In genomic region chr1:21325731-21326387, GRCh38 we compare ENCODE assay signal across 9 cellular contexts. TPM values are rescaled to one million over a fixed set of nuclear protein-coding genes. Genes with fewer than 3 reads are reported as not detected.
DNase-seq lines count a peak whose midpoint lies in the region; ATAC-seq and TF ChIP-seq lines count a peak whose summit lies in the region.
"Had no signal": no experiment of that assay in that cellular context is flagged by ENCODE, and none has a peak within 500 bp of the region (broad histone marks: within the 10 kb centered on the region; RNA-seq: fewer than 3 reads in every experiment).

No MANE protein-coding gene starts in this region.

- no peak overlapping the region for H3K27ac ChIP-seq in CD8-positive, alpha-beta T cell (ENCODE audit: low read depth, low read length)
- peak overlapping the region; percentile 65 for H3K27ac ChIP-seq in psoas muscle

- intact Hi-C loops in CD8-positive, alpha-beta T cell (cut with DNase I, micrococcal nuclease), result loop anchor here in 1 of 2 experiments (2.0 kb wide), 1 partner anchor 19 kb away; no protein-coding TSS in a partner anchor
- intact Hi-C loops in psoas muscle (cut with DNase I), result no loop called here

- H3K36me3 Mint-ChIP-seq in CD8-positive, alpha-beta T cell, result peaks cover 4% of the 10 kb centered on the region
- H3K36me3 Mint-ChIP-seq in WTC11 (no peaks in the 10 kb centered on the region; the same call in 1 of the 2 replicates), glutamatergic neuron (ENCODE audit: unreplicated experiment) (no peaks in the 10 kb centered on the region)

- POLR2A ChIA-PET in CD8-positive, alpha-beta T cell (lab: Charles Lee), result interaction anchor here (0.6 to 6.8 kb wide), 7 partner anchors 11 to 49 kb away, joined by 3 to 62 read pairs (median 14); no protein-coding TSS in a partner anchor
- POLR2A ChIA-PET in WTC11 (lab: Charles Lee), result no interaction called here

- no peaks in the 10 kb centered on the region for H3K36me3 ChIP-seq in CD8-positive, alpha-beta T cell (ENCODE audit: insufficient read depth, low read length)
- no peaks in the 10 kb centered on the region for H3K36me3 ChIP-seq in psoas muscle (ENCODE audit: insufficient read depth in 1 of 2, low read depth in 1 of 2)

- no peak for ATAC-seq in CD8-positive, alpha-beta T cell
- ATAC-seq in WTC11 (no peak), psoas muscle (no peak), HG03095 (IDR thresholded peaks at IDR 0.05; ENCODE audit: unreplicated experiment) (no peak)

- peaks cover 77% of the 10 kb centered on the region for H3K4me1 Mint-ChIP-seq in CD8-positive, alpha-beta T cell (ENCODE audit: low read depth)
- H3K4me1 Mint-ChIP-seq in WTC11 (peaks cover 93% of the 10 kb centered on the region), glutamatergic neuron (ENCODE audit: low read depth, unreplicated experiment) (peaks cover 24% of the 10 kb centered on the region)

- no peaks in the 10 kb centered on the region for H3K27me3 ChIP-seq in CD8-positive, alpha-beta T cell (ENCODE audit: insufficient read depth, low read length)
- no peaks in the 10 kb centered on the region for H3K27me3 ChIP-seq in psoas muscle (ENCODE audit: insufficient read depth in 3 of 3, low read length in 2 of 3)

- H3K9me3 ChIP-seq in CD8-positive, alpha-beta T cell (ENCODE audit: low read length), result no peaks in the 10 kb centered on the region
- no peaks in the 10 kb centered on the region for H3K9me3 ChIP-seq in psoas muscle

- no peaks in the 10 kb centered on the region for H3K9me3 Mint-ChIP-seq in CD8-positive, alpha-beta T cell
- no peaks in the 10 kb centered on the region; the same call in 1 of the 2 replicates for H3K9me3 Mint-ChIP-seq in WTC11
- peaks cover 7% of the 10 kb centered on the region for H3K9me3 Mint-ChIP-seq in glutamatergic neuron (ENCODE audit: unreplicated experiment)

- WGBS in psoas muscle, 3 donors, result 65 to 73% (median 69%) methylated on average over 19 of the region's 19 CpGs

- CTCF ChIA-PET in CD8-positive, alpha-beta T cell (lab: Charles Lee), result interaction anchor here (1.0 to 5.2 kb wide), 10 partner anchors 8 to 693 kb away, joined by 3 to 34 read pairs (median 12); partner anchors contain the start of gene PINK1
- CTCF ChIA-PET in WTC11 (lab: Charles Lee), result interaction anchor here (0.6 to 11.8 kb wide), 11 partner anchors 9 to 211 kb away, joined by 3 to 178 read pairs (median 10); no protein-coding TSS in a partner anchor

- peak overlapping the region; percentile 2 for H3K4me3 ChIP-seq in CD8-positive, alpha-beta T cell (ENCODE audit: low read depth, low read length)
- H3K4me3 ChIP-seq in psoas muscle, result no peak overlapping the region

- TF ChIP-seq CTCF in CD8-positive, alpha-beta T cell (IDR thresholded peaks at IDR 0.05), result no peak
- no peak for TF ChIP-seq CTCF in WTC11 (IDR thresholded peaks at IDR 0.05)
- TF ChIP-seq CTCF in glutamatergic neuron (IDR thresholded peaks at IDR 0.05; ENCODE audit: partially characterized antibody, unreplicated experiment), result no peak
- no peak for TF ChIP-seq CTCF in psoas muscle (IDR thresholded peaks at IDR 0.05)

- H3K27me3 Mint-ChIP-seq in CD8-positive, alpha-beta T cell (ENCODE audit: low read depth), result no peaks in the 10 kb centered on the region
- H3K27me3 Mint-ChIP-seq in WTC11 (ENCODE audit: low read depth) (no peaks in the 10 kb centered on the region), glutamatergic neuron (ENCODE audit: unreplicated experiment) (peaks cover 2% of the 10 kb centered on the region)

- DNase-seq in CD8-positive, alpha-beta T cell, result no peak
- DNase-seq in WTC11 (ENCODE audit: low spot score), result no peak
- DNase-seq in glutamatergic neuron, result no peak
- DNase-seq in psoas muscle, result no peak
- DNase-seq in SIG-M5 (lab: John Stamatoyannopoulos, UW), result no peak
- DNase-seq in SKM-1 treated with dmso at 0.1 percent for 144 hours (lab: John Stamatoyannopoulos, UW; ENCODE audit: unreplicated experiment), result no peak
- no peak for DNase-seq in H4 (ENCODE audit: low spot score)
- DNase-seq: MM.1S had no signal

- H3K27ac Mint-ChIP-seq in CD8-positive, alpha-beta T cell, result peak overlapping the region; percentile 96
- H3K27ac Mint-ChIP-seq in WTC11, result peak overlapping the region; percentile 29
- peak overlapping the region; percentile 45 for H3K27ac Mint-ChIP-seq in glutamatergic neuron (ENCODE audit: unreplicated experiment)

- peaks cover 74% of the 10 kb centered on the region for H3K4me1 ChIP-seq in CD8-positive, alpha-beta T cell (ENCODE audit: insufficient read depth, low read length)
- peaks cover 21% of the 10 kb centered on the region for H3K4me1 ChIP-seq in psoas muscle

- H3K4me3 Mint-ChIP-seq in CD8-positive, alpha-beta T cell, result peak overlapping the region; percentile 76
- H3K4me3 Mint-ChIP-seq in WTC11, result no peak overlapping the region
- H3K4me3 Mint-ChIP-seq in glutamatergic neuron (ENCODE audit: unreplicated experiment), result no peak overlapping the region

TF ChIP-seq in WTC11, 78 proteins besides CTCF, POLR2A, EP300 and RAD21:
- TF ChIP-seq PREB (CRISPR knock-in tag; IDR thresholded peaks at IDR 0.05; ENCODE audit: borderline replicate concordance) (no peak), ZNF121 (CRISPR knock-in tag; IDR thresholded peaks at IDR 0.05) (peak; percentile 55; the same call in 1 of the 2 replicates)

RNA-seq across cellular contexts. Expression of gene ECE1, which starts 35.6 kb away (rescaled TPM):
- total RNA-seq in CD8-positive, alpha-beta T cell, result 10 to 100 TPM; 55.0 to 56.0 TPM
- total RNA-seq in WTC11 (2021) (40.6 to 45.0 TPM (median 42.0 TPM) in 3 replicates), glutamatergic neuron (ENCODE audit: unreplicated experiment) (36.1 TPM), psoas muscle (10 to 100 TPM; 12.3 to 24.9 (median 19.0) TPM)
- 10 to 100 TPM; 12.2 to 14.6 (median 13.2) TPM for polyA plus RNA-seq in psoas muscle
- total RNA-seq in H4 (2014; rRNA removed; shearing (Covaris generic)), result 55.2 and 64.7 TPM in 2 replicates

Comparison
In these comparisons a context has a peak if more than half of its experiments do, and no peak if none do; other contexts are left out.
1. H3K27ac Mint-ChIP-seq: peak in every context shown above with its lines; median percentile 96 in CD8-positive, alpha-beta T cell; 45 in glutamatergic neuron; 29 in WTC11.